ENCODE assay signal across 8 cellular contexts in the genomic region with DNA sequence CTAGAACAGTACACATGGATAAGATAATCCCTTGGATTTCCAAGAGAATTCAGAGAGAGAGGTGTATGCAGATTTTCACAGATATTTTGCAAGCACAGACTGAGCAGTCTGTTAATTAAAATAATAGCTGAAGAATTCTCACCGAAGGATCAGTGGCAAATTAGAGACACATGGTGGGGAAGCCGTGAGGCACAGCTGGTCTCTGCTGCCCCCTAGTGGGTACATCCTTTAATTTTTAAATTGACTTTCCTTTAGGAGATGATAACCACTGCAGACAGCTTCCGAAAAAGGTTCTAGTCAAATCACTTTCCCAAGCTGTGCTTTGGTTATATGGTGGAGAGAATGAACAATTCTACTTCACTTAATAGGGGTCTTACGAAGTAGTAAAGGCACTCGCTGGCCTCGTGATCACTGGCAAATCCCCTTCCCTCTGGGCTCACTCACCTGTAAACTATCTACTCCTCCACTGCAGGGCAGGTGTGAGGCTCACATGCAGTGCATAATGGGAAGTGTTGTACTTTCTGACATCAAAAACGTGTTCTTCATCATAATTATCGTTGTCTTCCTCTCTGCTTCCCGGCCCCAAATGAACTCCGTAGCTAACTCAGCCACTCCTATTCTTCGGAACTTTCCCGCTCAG. TPM values are rescaled to one million over a fixed set of nuclear protein-coding genes. Genes with fewer than 3 reads are reported as not detected.
A peak's percentile ranks its signal among the peaks of the same experiment; 100 is the strongest.
DNase-seq lines count a peak whose midpoint lies in the region; ATAC-seq and TF ChIP-seq lines count a peak whose summit lies in the region.

No MANE protein-coding gene starts in this region.

- ATAC-seq in GM18511 (IDR thresholded peaks at IDR 0.05; ENCODE audit: unreplicated experiment) = no peak

- H3K36me3 ChIP-seq in HEK293 (ENCODE audit: control insufficient read depth in 2 of 2, insufficient read depth in 1 of 2, low read length in 2 of 2) = peaks cover 5 to 12% of the 10 kb centered on the region in 2 experiments; a peak in 2 of 3 replicates

- peak; percentile 71 for DNase-seq in CD1c-positive myeloid dendritic cell (ENCODE audit: extremely low spot score)
- DNase-seq in NCI-H526 (lab: John Stamatoyannopoulos, UW) = peak; percentile 38 to 80
- peak; percentile 61 for DNase-seq in activated CD4-positive, alpha-beta T cell treated with anti-CD3 and anti-CD28 coated beads, Interleukin-2, amount 50 U/mL, for 1 hour
- peak; percentile 45 to 57 for DNase-seq in dermis microvascular lymphatic vessel endothelial cell (ENCODE audit: low read depth in 2 of 2)
- peak; percentile 81 for DNase-seq in medulla oblongata (ENCODE audit: extremely low spot score)
- peak; percentile 36 for DNase-seq in stimulated activated CD8-positive, alpha-beta memory T cell treated with anti-CD3 and anti-CD28 coated beads, Interleukin-4, amount 100 ng/mL, for 24 hours (ENCODE audit: low read depth)

- no peak overlapping the region for H3K4me3 ChIP-seq in HEK293 (ENCODE audit: low read depth, low read length)

- no peak overlapping the region for H3K27ac ChIP-seq in HEK293 (ENCODE audit: extremely low read depth, low read depth, low read length)

- CTCF ChIA-PET in HEK293 (lab: Yijun Ruan, JAX) = interaction anchor here (0.6 to 8.4 kb wide), 47 partner anchors 8 to 891 kb away, joined by 3 to 137 read pairs (median 4); partner anchors contain the start of gene CEMIP

- H3K4me1 ChIP-seq in HEK293 (ENCODE audit: control insufficient read depth, insufficient read depth, low read length) = no peaks in the 10 kb centered on the region

- POLR2A ChIA-PET in HEK293 (lab: Yijun Ruan, JAX) = interaction anchor here (1.2 to 2.3 kb wide), 2 partner anchors 9 to 191 kb away, joined by 3 to 8 read pairs; partner anchors contain the start of gene CEMIP

- TF ChIP-seq CTCF in HEK293 (tag by site-specific recombination; IDR thresholded peaks at IDR 0.05) = peak; percentile 42; the same call in 1 of the 2 replicates

- H3K9me3 ChIP-seq in HEK293 (ENCODE audit: control insufficient read depth, insufficient read depth, low read depth, low read length) = no peaks in the 10 kb centered on the region

TF ChIP-seq in HEK293, 187 proteins besides CTCF, POLR2A, EP300 and RAD21:
- 0 out of 2 replicates have a peak, but pooled peaks have one; percentile 15 for TF ChIP-seq ZNF664 (tag by site-specific recombination; IDR thresholded peaks at IDR 0.05)
- peak; percentile 79 for TF ChIP-seq ZNF660 (tag by site-specific recombination; IDR thresholded peaks at IDR 0.05)
- TF ChIP-seq ZNF23 (tag by site-specific recombination; IDR thresholded peaks at IDR 0.05; ENCODE audit: borderline replicate concordance) = no peak
- 0 out of 2 replicates have a peak, but pooled peaks have one; percentile 22 for TF ChIP-seq PRDM1 (tag by site-specific recombination; IDR thresholded peaks at IDR 0.05)
- TF ChIP-seq SETDB1 (IDR thresholded peaks at IDR 0.05; ENCODE audit: insufficient read length, low read length) = no peak
- TF ChIP-seq OSR2 (tag by site-specific recombination; IDR thresholded peaks at IDR 0.05) = no peak
- peak; percentile 75 for TF ChIP-seq ZNF654 (tag by site-specific recombination; IDR thresholded peaks at IDR 0.05; ENCODE audit: low read depth)
TF ChIP-seq in HEK293: peak in this region for 4.

RNA-seq across cellular contexts. Expression of gene MESD, which starts 19.5 kb away (rescaled TPM):
- total RNA-seq in dermis microvascular lymphatic vessel endothelial cell = 12.9 and 13.4 TPM in 2 replicates

RNA-seq across cellular contexts. Expression of gene TLNRD1, which starts 30.6 kb away (rescaled TPM):
- total RNA-seq in dermis microvascular lymphatic vessel endothelial cell = 8.0 and 12.0 TPM in 2 replicates
